11 cellular contexts compared by ENCODE assay signal in genomic region chr16:10649098-10649497, GRCh38. TPM values are rescaled to one million over a fixed set of nuclear protein-coding genes. Genes with fewer than 3 reads are reported as not detected.
DNase-seq lines count a peak whose midpoint lies in the region; ATAC-seq, FAIRE-seq and TF ChIP-seq lines count a peak whose summit lies in the region.
"Not testable (repeated sequence)": the region's sequence is repeated elsewhere in the genome, so short reads cannot be mapped to it uniquely, and the experiment has no call there.
"Had no signal": no experiment of that assay in that cellular context is flagged by ENCODE, and none has a peak within 500 bp of the region (broad histone marks: within the 10 kb centered on the region; RNA-seq: fewer than 3 reads in every experiment).

No MANE protein-coding gene starts in this region.

- 89% methylated on average over 1 of the region's 1 CpG for WGBS in K562 (ENCODE audit: insufficient coverage, low coverage, missing lambda C conversion rate)
- 100% methylated on average over 1 of the region's 1 CpG for WGBS in HepG2 (ENCODE audit: low lambda C conversion rate)

- H3K9ac ChIP-seq in MM.1S (ENCODE audit: low read length); K562 (ENCODE audit: insufficient read depth in 1 of 2, low read depth in 2 of 2, low read length in 2 of 2); HepG2 (ENCODE audit: insufficient read depth, low read depth, low read length): not testable (repeated sequence)

- not testable (repeated sequence) for H3K4me3 ChIP-seq in MM.1S (ENCODE audit: low read length); K562; HepG2 (replicated peaks in 1 of 3; ENCODE audit: insufficient read depth in 1 of 3, low read depth in 2 of 3, low read length in 3 of 3); lower lobe of right lung

- CTCF ChIA-PET in K562 (lab: Yijun Ruan, JAX; ENCODE audit: low intra/inter-chr PET ratio); HepG2 (lab: Yijun Ruan, JAX; ENCODE audit: low intra/inter-chr PET ratio, low total read pairs): not testable (repeated sequence)

- TF ChIP-seq EP300 in K562 (IDR thresholded peaks at IDR 0.05; ENCODE audit: low read length); HepG2 (IDR thresholded peaks at IDR 0.05; ENCODE audit: low read depth in 2 of 2, low read length in 2 of 2); HepG2 (CRISPR knock-in tag; IDR thresholded peaks at IDR 0.05; ENCODE audit: borderline replicate concordance): not testable (repeated sequence)

- in situ Hi-C loops in K562 (cut with MboI); HepG2 (cut with HindIII; ENCODE audit: extremely low pct_ligation_motif_present, low pct_unique_long_range_greater_than_20kb): not testable (repeated sequence)

- TF ChIP-seq RAD21 in K562 (CRISPR knock-in tag; conservative IDR thresholded peaks at IDR 0.05 in 1 of 2, IDR thresholded peaks at IDR 0.05 in 1 of 2); HepG2 (CRISPR knock-in tag; IDR thresholded peaks at IDR 0.05): not testable (repeated sequence)

- H3K27ac ChIP-seq in MM.1S (ENCODE audit: low read length) (peak overlapping the region; percentile 75; the same call in 1 of the 2 replicates), lower lobe of right lung (peak overlapping the region; percentile 76)
- H3K27ac ChIP-seq in K562 (ENCODE audit: extremely low read depth, low read depth, low read length); HepG2 (ENCODE audit: extremely low read length, insufficient read depth, low read length): not testable (repeated sequence)

- intact Hi-C loops in K562 (cut with micrococcal nuclease); lower lobe of right lung (cut with DNase I): not testable (repeated sequence)
- intact Hi-C loops in HepG2 (cut with micrococcal nuclease; ENCODE audit: unreplicated experiment) = loop anchor here (5.0 to 10.0 kb wide), 2 partner anchors 88 to 334 kb away; no protein-coding TSS in a partner anchor

- TF ChIP-seq POLR2A in K562 (conservative IDR thresholded peaks at IDR 0.05); HepG2 (IDR thresholded peaks at IDR 0.05; ENCODE audit: insufficient read depth in 1 of 2, low read depth in 2 of 2, low read length in 2 of 2): not testable (repeated sequence)

- not testable (repeated sequence) for H3K9me3 ChIP-seq in MM.1S (replicated peaks; ENCODE audit: insufficient read depth, low read length); K562 (replicated peaks; ENCODE audit: control insufficient read depth, insufficient read depth, low read depth, low read length); HepG2 (ENCODE audit: low read length); lower lobe of right lung

- peak overlapping the region; percentile 71 for H2AFZ ChIP-seq in MM.1S (ENCODE audit: low read length)
- not testable (repeated sequence) for H2AFZ ChIP-seq in K562 (ENCODE audit: low read depth, low read length); HepG2 (ENCODE audit: low read length)

- not testable (repeated sequence) for BruUV-seq in K562 (replicated peaks; lab: Mats Ljungman, UMichigan); HepG2 (replicated peaks; lab: Mats Ljungman, UMichigan)

- not testable (repeated sequence) for TF ChIP-seq CTCF in MM.1S (IDR thresholded peaks at IDR 0.05; ENCODE audit: low read length); K562 (IDR thresholded peaks at IDR 0.05 in 2 of 3, conservative IDR thresholded peaks at IDR 0.05 in 1 of 3; ENCODE audit: insufficient read depth in 2 of 3, low read depth in 1 of 3, low read length in 3 of 3); HepG2 (CRISPR knock-in tag; IDR thresholded peaks at IDR 0.05); lower lobe of right lung (IDR thresholded peaks at IDR 0.05)

- FAIRE-seq in K562 (lab: Jason Lieb, UNC); HepG2 (lab: Jason Lieb, UNC): not testable (repeated sequence)

- peak; percentile 8 for ATAC-seq in GM18867 (IDR thresholded peaks at IDR 0.05; ENCODE audit: unreplicated experiment)
- ATAC-seq in K562, HepG2, lower lobe of right lung: not testable (repeated sequence)

- peak overlapping the region; percentile 66; the same call in 1 of the 2 replicates for H3K4me2 ChIP-seq in MM.1S (ENCODE audit: low read depth, low read length)
- not testable (repeated sequence) for H3K4me2 ChIP-seq in K562 (ENCODE audit: insufficient read depth, low read length); HepG2 (ENCODE audit: low read depth, low read length)

- DNase-seq in MM.1S; K562 (ENCODE audit: extremely low read depth in 1 of 4, low spot score in 3 of 4); HepG2 (ENCODE audit: low spot score); lower lobe of right lung: not testable (repeated sequence)

- H3F3A ChIP-seq in MM.1S (ENCODE audit: insufficient read depth, low read length) = not testable (repeated sequence)

- not testable (repeated sequence) for H3K9me1 ChIP-seq in K562 (ENCODE audit: control insufficient read depth, insufficient read depth, low read length)

- POLR2A ChIA-PET in K562 (lab: Yijun Ruan, JAX) = interaction anchor here (0.7 to 1.3 kb wide), 2 partner anchors 18 to 48 kb away, joined by 3 read pairs; no protein-coding TSS in a partner anchor
- POLR2A ChIA-PET in HepG2 (lab: Yijun Ruan, JAX) = interaction anchor here (0.6 kb wide), 1 partner anchor 90 kb away, joined by 5 read pairs; no protein-coding TSS in a partner anchor

- not testable (repeated sequence) for H4K20me1 ChIP-seq in MM.1S (ENCODE audit: insufficient read depth, low read length); K562 (replicated peaks; ENCODE audit: control insufficient read depth, insufficient read depth, low read length); HepG2 (ENCODE audit: insufficient read depth, low read length)

- peaks cover 16% of the 10 kb centered on the region for H3K4me1 ChIP-seq in MM.1S (ENCODE audit: low read length)
- H3K4me1 ChIP-seq in K562 (replicated peaks in 1 of 2; ENCODE audit: control insufficient read depth in 2 of 2, insufficient read depth in 2 of 2, low read length in 2 of 2); lower lobe of right lung: not testable (repeated sequence)
- peaks cover 92% of the 10 kb centered on the region for H3K4me1 ChIP-seq in HepG2 (ENCODE audit: insufficient read depth, low read length)

- not testable (repeated sequence) for H3K79me2 ChIP-seq in MM.1S (ENCODE audit: low read length); K562 (ENCODE audit: control insufficient read depth, insufficient read depth, low read length); HepG2 (ENCODE audit: insufficient read depth, low read length)

- H3K9me2 ChIP-seq in MM.1S (replicated peaks; ENCODE audit: insufficient read depth, low read length) = not testable (repeated sequence)

- not testable (repeated sequence) for H3K36me3 ChIP-seq in MM.1S (replicated peaks; ENCODE audit: insufficient read depth, low read length); K562 (ENCODE audit: control insufficient read depth, insufficient read depth, low read length); HepG2 (replicated peaks in 1 of 2; ENCODE audit: control insufficient read depth in 1 of 2, insufficient read depth in 2 of 2, low read length in 2 of 2); lower lobe of right lung

- H3K27me3 ChIP-seq in MM.1S (replicated peaks; ENCODE audit: insufficient read depth, low read length); K562 (ENCODE audit: control insufficient read depth in 2 of 2, insufficient read depth in 2 of 2, low read length in 2 of 2); HepG2 (ENCODE audit: control insufficient read depth in 1 of 2, insufficient read depth in 2 of 2, low read length in 2 of 2); lower lobe of right lung (ENCODE audit: low read depth): not testable (repeated sequence)

RNA-seq across cellular contexts. Expression of gene TEKT5, which starts 45.6 kb away (rescaled TPM):
- total RNA-seq in K562 (2011; cell fraction: chromatin; rRNA removed; ENCODE audit: low replicate concordance) = 1.1 TPM in 1 of 2 replicates, not detected in the other
- 0.66 and 0.67 TPM in 2 replicates for total RNA-seq in K562 (2011; cell fraction: nucleolus; rRNA removed)
- total RNA-seq in K562 (2011; cell fraction: nucleoplasm; rRNA removed) = 0.29 TPM in 1 of 2 replicates, not detected in the other
- total RNA-seq in K562 (2014; rRNA removed) = 0.37 TPM in 1 of 2 replicates, not detected in the other
- not detected in 2 replicates for total RNA-seq in K562 (2014; rRNA removed; fragmentation: Illumina TruSeq; extraction: Trizol)
- total RNA-seq in K562 (2015; rRNA removed; fragmentation: Illumina TruSeq; extraction: Trizol) = not detected in 2 replicates
- total RNA-seq in K562 (2021) = not detected in 2 replicates
- 0.10 and 0.23 TPM in 2 replicates for polyA plus RNA-seq in K562 (2011; rRNA removed)
- 0.18 TPM in 1 of 2 replicates, not detected in the other for polyA plus RNA-seq in K562 (2011; cell fraction: cytosol; rRNA removed)
- 0.18 and 0.32 TPM in 2 replicates for polyA plus RNA-seq in K562 (2011; cell fraction: nucleus; rRNA removed)
- polyA plus RNA-seq in K562 (2012) = 0.09 and 0.17 TPM in 2 replicates
- polyA plus RNA-seq in K562 (2014; fragmentation: Illumina TruSeq; extraction: Trizol) = 0.19 TPM in 1 of 2 replicates, not detected in the other
- not detected for polyA plus RNA-seq in K562 (2014; fragmentation: Nextera tagmentation; extraction: Ambion mirVana)
- 1.1 TPM in 1 of 2 replicates, not detected in the other for polyA plus RNA-seq in K562 (2014; rRNA removed)
- polyA minus RNA-seq in K562 (2011; rRNA and poly(A)+ RNA removed) = not detected in 2 replicates
- not detected in 2 replicates for polyA minus RNA-seq in K562 (2011; cell fraction: cytosol; rRNA and poly(A)+ RNA removed)
- 0.78 TPM in 1 of 2 replicates, not detected in the other for polyA minus RNA-seq in K562 (2011; cell fraction: nucleus; rRNA and poly(A)+ RNA removed)
- total RNA-seq in HepG2 (2016; rRNA removed; fragmentation: Illumina TruSeq; extraction: Trizol) = not detected in 2 replicates
- total RNA-seq in HepG2 (2016; cell fraction: cytosol; rRNA removed; fragmentation: Illumina TruSeq; extraction: Trizol; ENCODE audit: low read depth) = not detected in 2 replicates
- not detected in 2 replicates for total RNA-seq in HepG2 (2016; cell fraction: insoluble cytoplasmic fraction; rRNA removed; fragmentation: Illumina TruSeq; extraction: Trizol)
- not detected in 2 replicates for total RNA-seq in HepG2 (2016; cell fraction: membrane; rRNA removed; fragmentation: Illumina TruSeq; extraction: Trizol)
- total RNA-seq in HepG2 (2016; cell fraction: nucleus; rRNA removed; fragmentation: Illumina TruSeq; extraction: Trizol) = not detected in 2 replicates
- 0.16 and 0.25 TPM in 2 replicates for polyA plus RNA-seq in HepG2 (2011; rRNA removed)
- 0.08 TPM in 1 of 2 replicates, not detected in the other for polyA plus RNA-seq in HepG2 (2011; cell fraction: cytosol; rRNA removed)
- 0.12 and 0.16 TPM in 2 replicates for polyA plus RNA-seq in HepG2 (2011; cell fraction: nucleus; rRNA removed)
- polyA plus RNA-seq in HepG2 (2012) = 0.39 and 0.84 TPM in 2 replicates
- polyA plus RNA-seq in HepG2 (2016; cell fraction: cytosol; fragmentation: Illumina TruSeq; extraction: Trizol; ENCODE audit: low read depth) = not detected in 2 replicates
- polyA plus RNA-seq in HepG2 (2016; cell fraction: insoluble cytoplasmic fraction; fragmentation: Illumina TruSeq; extraction: Trizol; ENCODE audit: low read depth) = not detected in 2 replicates
- not detected in 2 replicates for polyA plus RNA-seq in HepG2 (2016; cell fraction: membrane; fragmentation: Illumina TruSeq; extraction: Trizol; ENCODE audit: low read depth)
- not detected in 2 replicates for polyA plus RNA-seq in HepG2 (2016; cell fraction: nucleus; fragmentation: Illumina TruSeq; extraction: Trizol; ENCODE audit: insufficient read depth, low read depth)
- not detected in 2 replicates for polyA minus RNA-seq in HepG2 (2011; rRNA and poly(A)+ RNA removed; ENCODE audit: low replicate concordance)
- polyA minus RNA-seq in HepG2 (2011; cell fraction: cytosol; rRNA and poly(A)+ RNA removed) = not detected in 2 replicates
- 0.64 and 1.2 TPM in 2 replicates for polyA minus RNA-seq in HepG2 (2011; cell fraction: nucleus; rRNA and poly(A)+ RNA removed)
- total RNA-seq in lower lobe of right lung = not detected
- total RNA-seq: A673; Caco-2; Calu3; CD4-positive, alpha-beta T cell; CD8-positive, alpha-beta T cell had no signal
- polyA plus RNA-seq: BJ had no signal
